ENCODE assay signal across 1 cellular context in genomic region chr6:14796974-14797762, GRCh38.
TF ChIP-seq lines count a peak whose summit lies in the region.

No MANE protein-coding gene starts in this region.

TF ChIP-seq in H1, 55 proteins besides CTCF, POLR2A, EP300 and RAD21:
- TF ChIP-seq TAF7 (optimal IDR thresholded peaks at IDR 0.05; ENCODE audit: borderline replicate concordance, low read depth, low read length), result no peak
- TF ChIP-seq KDM4A (IDR thresholded peaks at IDR 0.05; ENCODE audit: low read depth, low read length, severe bottlenecking), result no peak
- no peak for TF ChIP-seq YY1 (IDR thresholded peaks at IDR 0.05; ENCODE audit: low read depth, low read length)
- no peak for TF ChIP-seq JUND (IDR thresholded peaks at IDR 0.05; ENCODE audit: low read length)
- TF ChIP-seq RFX5 (IDR thresholded peaks at IDR 0.05; ENCODE audit: borderline replicate concordance, low read depth, low read length), result no peak
- TF ChIP-seq SIRT6 (IDR thresholded peaks at IDR 0.05; ENCODE audit: low read length), result no peak
- no peak for TF ChIP-seq TEAD4 (IDR thresholded peaks at IDR 0.05; ENCODE audit: low read depth, low read length)
- no peak for TF ChIP-seq SRF (IDR thresholded peaks at IDR 0.05; ENCODE audit: low read depth, low read length)
- TF ChIP-seq NANOG (IDR thresholded peaks at IDR 0.05; ENCODE audit: insufficient read depth, low read depth, low read length, poor library complexity, severe bottlenecking), result no peak
- TF ChIP-seq PHF8 (conservative IDR thresholded peaks at IDR 0.05; ENCODE audit: low read depth, low read length), result no peak
- no peak for TF ChIP-seq SAP30 (IDR thresholded peaks at IDR 0.05; ENCODE audit: insufficient read depth, insufficient replicate concordance, low read length)
- no peak for TF ChIP-seq NRF1 (IDR thresholded peaks at IDR 0.05; ENCODE audit: low read depth, low read length)
- no peak for TF ChIP-seq GABPA (IDR thresholded peaks at IDR 0.05; ENCODE audit: borderline replicate concordance, insufficient read depth, low read length)
- no peak for TF ChIP-seq CTBP2 (IDR thresholded peaks at IDR 0.05; ENCODE audit: borderline replicate concordance, insufficient read depth, insufficient read length, low read length)
- no peak for TF ChIP-seq ATF3 (IDR thresholded peaks at IDR 0.05; ENCODE audit: insufficient read depth, low read depth, low read length)
- no peak for TF ChIP-seq SUZ12 (IDR thresholded peaks at IDR 0.05; ENCODE audit: low read length)
- no peak for TF ChIP-seq MAFK (IDR thresholded peaks at IDR 0.05; ENCODE audit: low read depth, low read length)
- TF ChIP-seq TBP (IDR thresholded peaks at IDR 0.05; ENCODE audit: low read depth, low read length), result no peak
- no peak for TF ChIP-seq TCF12 (IDR thresholded peaks at IDR 0.05; ENCODE audit: low read depth, low read length)
TF ChIP-seq in H1: peak in this region for 0.
